Comparison of ENCODE assay signal across 8 cellular contexts in genomic region chr14:76352639-76353281, GRCh38. TPM values are rescaled to one million over a fixed set of nuclear protein-coding genes. Genes with fewer than 3 reads are reported as not detected.
DNase-seq lines count a peak whose midpoint lies in the region; ATAC-seq and TF ChIP-seq lines count a peak whose summit lies in the region.

No MANE protein-coding gene starts in this region.

- peak overlapping the region in 1 of 10 donors; percentile 50 for H3K27ac Mint-ChIP-seq in naive thymus-derived CD8-positive, alpha-beta T cell

- POLR2A ChIA-PET in naive thymus-derived CD8-positive, alpha-beta T cell (lab: Charles Lee): no interaction called here

- peaks cover 19 to 52% (median 37%) of the 10 kb centered on the region in 5 donors for H3K27me3 Mint-ChIP-seq in naive thymus-derived CD8-positive, alpha-beta T cell

- DNase-seq in AML-193 (lab: John Stamatoyannopoulos, UW): peak; percentile 18 to 24
- DNase-seq in NCI-H524 treated with DMSO at 0.1 percent for 48 hours (lab: John Stamatoyannopoulos, UW): peak; percentile 27
- peak; percentile 8 to 53 (median 52) for DNase-seq in activated CD8-positive, alpha-beta memory T cell treated with anti-CD3 and anti-CD28 coated beads for 48 hours (ENCODE audit: low read depth in 2 of 3, low spot score in 2 of 3)
- DNase-seq in erythroblast (lab: John Stamatoyannopoulos, UW): peak; percentile 54 to 67
- DNase-seq in naive thymus-derived CD8-positive, alpha-beta T cell: peak; percentile 4 to 65 (median 43)
- DNase-seq in substantia nigra (lab: John Stamatoyannopoulos, UW): peak in 28 of 49 donors; percentile 1 to 64 (median 14)
- DNase-seq in NCI-H774 (lab: John Stamatoyannopoulos, UW): no peak

- no peaks in the 10 kb centered on the region for H3K9me3 Mint-ChIP-seq in naive thymus-derived CD8-positive, alpha-beta T cell

- peak overlapping the region in 7 of 10 donors; percentile 28 to 61 (median 45) for H3K4me3 Mint-ChIP-seq in naive thymus-derived CD8-positive, alpha-beta T cell

- H3K36me3 Mint-ChIP-seq in naive thymus-derived CD8-positive, alpha-beta T cell: no peaks in the 10 kb centered on the region

- TF ChIP-seq POLR2A in erythroblast (IDR thresholded peaks at IDR 0.05; ENCODE audit: low read length): no peak

- no peak overlapping the region for H3K27ac ChIP-seq in substantia nigra (ENCODE audit: low read depth, low read length, poor library complexity, severe bottlenecking)

- H3K4me1 Mint-ChIP-seq in naive thymus-derived CD8-positive, alpha-beta T cell: peaks cover 1 to 7% (median 4%) of the 10 kb centered on the region in 4 donors

- ATAC-seq in GM21515 (IDR thresholded peaks at IDR 0.05; ENCODE audit: unreplicated experiment): peak; percentile 62
- peak; percentile 40 to 57 for ATAC-seq in naive thymus-derived CD8-positive, alpha-beta T cell

RNA-seq across cellular contexts. Expression of gene ESRRB, which starts 23.2 kb away (rescaled TPM):
- total RNA-seq in naive thymus-derived CD8-positive, alpha-beta T cell: under 1 TPM in 1 of 2 experiments, not detected in 1; 0.23 TPM
- polyA plus RNA-seq in naive thymus-derived CD8-positive, alpha-beta T cell: not detected
